8 cellular contexts compared by ENCODE assay signal in the genomic region with DNA sequence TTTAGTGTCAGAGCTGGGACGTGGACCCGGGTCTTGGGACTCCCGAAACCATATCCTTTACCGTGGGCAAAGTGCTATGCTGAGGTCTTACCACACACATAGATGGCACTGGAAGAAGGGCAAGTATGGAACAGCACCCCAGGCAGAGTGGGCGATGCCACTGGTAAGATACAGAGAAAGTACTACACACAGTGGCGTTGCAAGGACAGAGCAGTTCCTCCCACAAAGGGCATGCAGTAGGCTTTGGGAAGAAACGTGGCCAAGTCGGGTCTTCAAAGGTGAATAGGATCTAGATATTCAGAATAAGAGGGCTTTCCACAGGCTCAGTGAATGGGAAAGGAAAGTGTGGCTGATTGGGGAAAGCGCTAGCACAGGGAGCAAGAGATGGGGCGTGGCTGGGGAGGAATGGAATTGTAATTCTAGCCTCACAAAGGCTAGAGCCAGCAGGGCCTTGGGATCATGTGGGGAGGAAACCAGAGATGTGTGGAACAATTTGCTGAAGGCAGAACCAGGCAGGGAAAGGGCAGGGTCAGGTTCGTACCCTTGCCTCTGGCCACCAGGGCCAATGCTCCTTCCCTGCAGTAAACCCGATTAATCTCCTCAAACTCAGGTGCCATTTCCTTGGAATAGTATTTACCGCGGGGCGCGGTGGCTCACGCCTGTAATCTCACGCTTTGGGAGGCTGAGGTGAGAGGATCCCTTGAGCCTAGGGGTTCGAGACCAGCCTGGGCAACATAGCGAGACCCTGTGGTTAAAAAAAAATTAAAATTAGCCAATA. TPM values are rescaled to one million over a fixed set of nuclear protein-coding genes. Genes with fewer than 3 reads are reported as not detected.
DNase-seq lines count a peak whose midpoint lies in the region; ATAC-seq and TF ChIP-seq lines count a peak whose summit lies in the region.

No MANE protein-coding gene starts in this region.

- ATAC-seq in naive thymus-derived CD8-positive, alpha-beta T cell: no peak
- ATAC-seq in GM19452 (IDR thresholded peaks at IDR 0.05; ENCODE audit: unreplicated experiment) (no peak), GM18870 (IDR thresholded peaks at IDR 0.05; ENCODE audit: unreplicated experiment) (no peak)

- CTCF ChIA-PET in RWPE1 (lab: Yijun Ruan, JAX): interaction anchor here (0.6 to 0.9 kb wide), 2 partner anchors 17 to 746 kb away, joined by 3 read pairs; no protein-coding TSS in a partner anchor

- H3K79me2 ChIP-seq in GM23248 (ENCODE audit: insufficient read depth): no peaks in the 10 kb centered on the region

- H3K36me3 ChIP-seq in GM23248 (ENCODE audit: low read depth): no peaks in the 10 kb centered on the region

- no peaks in the 10 kb centered on the region for H4K20me1 ChIP-seq in GM23248 (ENCODE audit: insufficient read depth)

- DNase-seq in GM23248 (peak; percentile 67), RWPE1 (ENCODE audit: low spot score) (no peak), epidermal melanocyte (ENCODE audit: insufficient read length, low spot score) (peak; percentile 64), HuH-7.5 (ENCODE audit: low spot score) (no peak)
- no peak for DNase-seq in naive thymus-derived CD8-positive, alpha-beta T cell
- no peak for DNase-seq in activated CD4-positive, alpha-beta T cell treated with anti-CD3 and anti-CD28 coated beads for 1 hour

- H3K36me3 Mint-ChIP-seq in naive thymus-derived CD8-positive, alpha-beta T cell: no peaks in the 10 kb centered on the region

- H3K4me1 ChIP-seq in GM23248 (ENCODE audit: insufficient read depth): 0 out of 2 replicates have a peak, but pooled peaks cover 5% of the 10 kb centered on the region

- H3K27ac ChIP-seq in GM23248: peak overlapping the region; percentile 94
- peak overlapping the region; percentile 89 for H3K27ac ChIP-seq in RWPE1

- peak overlapping the region; percentile 96 for H3K9ac ChIP-seq in GM23248

- H2AFZ ChIP-seq in GM23248: peak overlapping the region; percentile 90

- peak overlapping the region; percentile 87 for H3K4me2 ChIP-seq in GM23248 (ENCODE audit: unreplicated experiment)

- no peak for TF ChIP-seq CTCF in RWPE1 (conservative IDR thresholded peaks at IDR 0.05; ENCODE audit: low read depth)

- in situ Hi-C loops in GM23248 (cut with MboI): no loop called here

- H3K27me3 Mint-ChIP-seq in naive thymus-derived CD8-positive, alpha-beta T cell: no peaks in the 10 kb centered on the region

- H3F3A ChIP-seq in GM23248 (ENCODE audit: insufficient read depth): peaks cover 11% of the 10 kb centered on the region

- H3K4me3 ChIP-seq in GM23248: peak overlapping the region; percentile 80

- WGBS in GM23248 (ENCODE audit: low coverage in 1 of 2, low lambda C conversion rate in 2 of 2, missing lambda C conversion rate in 2 of 2), 2 experiments: 30 to 31% methylated on average over 20 of the region's 20 CpGs

- H3K4me1 Mint-ChIP-seq in naive thymus-derived CD8-positive, alpha-beta T cell: peaks cover 34 to 86% (median 83%) of the 10 kb centered on the region in 4 donors

- peak overlapping the region; percentile 90 to 99 (median 97) for H3K4me3 Mint-ChIP-seq in naive thymus-derived CD8-positive, alpha-beta T cell

- H3K27me3 ChIP-seq in GM23248 (replicated peaks; ENCODE audit: insufficient read depth): no peaks in the 10 kb centered on the region

- POLR2A ChIA-PET in RWPE1 (lab: Yijun Ruan, JAX; ENCODE audit: low non-redundant PET): no interaction called here
- POLR2A ChIA-PET in naive thymus-derived CD8-positive, alpha-beta T cell (lab: Charles Lee): interaction anchor here (0.7 to 25.8 kb wide), 13 partner anchors 8 to 360 kb away, joined by 3 to 1727 read pairs (median 11); a partner anchor contains a TSS

- H3K9me3 ChIP-seq in GM23248 (ENCODE audit: low read depth): no peaks in the 10 kb centered on the region

- no peaks in the 10 kb centered on the region for H3K9me2 ChIP-seq in GM23248 (ENCODE audit: insufficient read depth)

- H3K27ac Mint-ChIP-seq in naive thymus-derived CD8-positive, alpha-beta T cell: peak overlapping the region; percentile 99 to 100 (median 100)

- H3K9me3 Mint-ChIP-seq in naive thymus-derived CD8-positive, alpha-beta T cell: no peaks in the 10 kb centered on the region

RNA-seq across cellular contexts. Expression of a gene that starts 36.0 kb away (rescaled TPM):
- 23.8 and 29.8 TPM in 2 replicates for total RNA-seq in GM23248 (2014; rRNA removed; shearing (Covaris generic))
- polyA plus RNA-seq in GM23248 (2016; fragmentation: Nextera tagmentation; extraction: Ambion mirVana): 163 and 167 TPM in 2 replicates
- total RNA-seq in naive thymus-derived CD8-positive, alpha-beta T cell: 100 to 1,000 TPM; 386 to 393 TPM
- polyA plus RNA-seq in naive thymus-derived CD8-positive, alpha-beta T cell: 100 to 1,000 TPM; 159 to 218 (median 195) TPM

Comparison
In these comparisons a context has a peak if more than half of its experiments do, and no peak if none do; other contexts are left out.
1. DNase-seq: peak in GM23248 (single experiment) and epidermal melanocyte (single experiment); none in RWPE1 (single experiment), naive thymus-derived CD8-positive, alpha-beta T cell (0 of 10), HuH-7.5 (single experiment) and activated CD4-positive, alpha-beta T cell treated with anti-CD3 and anti-CD28 coated beads for 1 hour (single experiment).
2. RNA of a gene that starts 36.0 kb away (total RNA-seq): 386 to 393 TPM in naive thymus-derived CD8-positive, alpha-beta T cell; 23.8 to 29.8 TPM in GM23248; every median in the first group is over 10 times any median in the second.